In the genomic region with DNA sequence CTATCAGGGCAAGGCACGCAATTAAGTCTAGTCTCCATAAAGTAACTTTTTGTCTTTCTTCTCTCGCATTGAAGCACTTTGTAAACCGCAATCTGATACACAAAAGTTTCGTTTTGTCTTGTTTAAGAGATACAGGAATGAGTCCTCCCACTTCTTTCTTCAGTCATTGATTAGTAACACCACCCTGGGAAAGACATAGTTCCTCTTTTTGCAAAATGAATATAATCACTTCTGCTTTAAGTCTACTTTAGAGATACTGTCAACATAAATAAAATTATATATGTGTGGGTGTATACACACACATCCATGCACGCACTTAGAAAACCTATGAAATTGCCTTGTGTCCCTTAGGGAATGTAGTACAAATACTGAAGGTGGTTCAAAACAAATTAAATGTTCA, we compare ENCODE assay signal across 8 cellular contexts. TPM values are rescaled to one million over a fixed set of nuclear protein-coding genes. Genes with fewer than 3 reads are reported as not detected.
DNase-seq lines count a peak whose midpoint lies in the region; ATAC-seq and TF ChIP-seq lines count a peak whose summit lies in the region.
"Had no signal": no experiment of that assay in that cellular context is flagged by ENCODE, and none has a peak within 500 bp of the region (broad histone marks: within the 10 kb centered on the region; RNA-seq: fewer than 3 reads in every experiment).

No MANE protein-coding gene starts in this region.

- H3K4me3 ChIP-seq in neutrophil (ENCODE audit: low read depth in 1 of 2, low read length in 1 of 2) (no peak overlapping the region), esophagus squamous epithelium (no peak overlapping the region)

- intact Hi-C loops in esophagus squamous epithelium (cut with DNase I) = no loop called here

- peak overlapping the region; percentile 16 for H3K27ac ChIP-seq in neutrophil
- H3K27ac ChIP-seq in esophagus squamous epithelium = no peak overlapping the region

- H3K4me1 ChIP-seq in neutrophil (ENCODE audit: control insufficient read depth in 1 of 2, insufficient read depth in 1 of 2, low read depth in 1 of 2, low read length in 1 of 2) (peaks cover 4 to 11% of the 10 kb centered on the region in 2 experiments), esophagus squamous epithelium (no peaks in the 10 kb centered on the region)

- H3K27me3 ChIP-seq in neutrophil (no peaks in the 10 kb centered on the region), esophagus squamous epithelium (no peaks in the 10 kb centered on the region)

- H3K36me3 ChIP-seq in neutrophil (peaks cover 21% of the 10 kb centered on the region), esophagus squamous epithelium (peaks cover 0 to 80% (median 0%) of the 10 kb centered on the region in 3 donors)

- no peak for DNase-seq in esophagus squamous epithelium (lab: John Stamatoyannopoulos, UW)
- DNase-seq in NCI-H187 treated with DMSO at 0.1 percent for 48 hours (lab: John Stamatoyannopoulos, UW) = no peak
- DNase-seq in DMS153 treated with DMSO at 0.1 percent for 48 hours (lab: John Stamatoyannopoulos, UW; ENCODE audit: unreplicated experiment) = no peak
- DNase-seq: NCI-H82 had no signal

- TF ChIP-seq CTCF in neutrophil (IDR thresholded peaks at IDR 0.05) (no peak), esophagus squamous epithelium (IDR thresholded peaks at IDR 0.05) (no peak)

- peak; percentile 86 for ATAC-seq in GM19025 (IDR thresholded peaks at IDR 0.05; ENCODE audit: low read depth, unreplicated experiment)
- peak; percentile 83 for ATAC-seq in HG02588 (IDR thresholded peaks at IDR 0.05; ENCODE audit: unreplicated experiment)
- ATAC-seq in HG03469 (IDR thresholded peaks at IDR 0.05; ENCODE audit: unreplicated experiment) = peak; percentile 88

- WGBS in esophagus squamous epithelium, 2 donors = 77 to 86% methylated on average over 5 of the region's 5 CpGs

- no peaks in the 10 kb centered on the region for H3K9me3 ChIP-seq in neutrophil
- no peaks in the 10 kb centered on the region for H3K9me3 ChIP-seq in esophagus squamous epithelium

- TF ChIP-seq POLR2A in esophagus squamous epithelium (IDR thresholded peaks at IDR 0.05) = no peak

RNA-seq across cellular contexts. Expression of gene COQ2, which starts 11.7 kb away (rescaled TPM):
- total RNA-seq in esophagus squamous epithelium = 10 to 100 TPM; 10.7 to 17.3 (median 13.9) TPM
